In the genomic region with DNA sequence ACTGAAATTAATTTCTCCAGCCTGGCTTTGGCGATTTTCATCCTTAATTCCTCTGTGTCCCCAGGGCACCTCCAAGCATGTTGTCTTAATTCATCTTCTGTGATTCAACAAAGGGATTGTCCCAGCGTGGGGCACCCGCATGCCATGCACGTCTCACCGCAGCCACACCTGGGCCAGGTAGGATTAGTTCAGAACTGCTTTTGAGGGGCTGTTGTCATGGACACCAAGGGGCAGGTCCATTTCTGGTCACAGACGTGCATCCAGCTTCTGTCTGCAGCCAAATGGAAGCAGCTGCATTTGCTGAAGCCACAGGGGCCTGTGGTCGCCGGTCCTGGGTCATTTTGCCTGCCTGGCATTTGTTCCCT, we compare ENCODE assay signal across 8 cellular contexts.
DNase-seq lines count a peak whose midpoint lies in the region; ATAC-seq, FAIRE-seq and TF ChIP-seq lines count a peak whose summit lies in the region.
"Not testable (repeated sequence)": the region's sequence is repeated elsewhere in the genome, so short reads cannot be mapped to it uniquely, and the experiment has no call there.

No MANE protein-coding gene starts in this region.

- H3K4me1 ChIP-seq in A549 (peaks cover 48% of the 10 kb centered on the region), lower lobe of right lung (peaks cover 15% of the 10 kb centered on the region)

- H3K36me3 ChIP-seq in lower lobe of right lung, result not testable (repeated sequence)

- intact Hi-C loops in lower lobe of right lung (cut with DNase I); posterior vena cava (cut with DNase I): not testable (repeated sequence)

- TF ChIP-seq RAD21 in A549 (conservative IDR thresholded peaks at IDR 0.05 in 1 of 2, IDR thresholded peaks at IDR 0.05 in 1 of 2), result not testable (repeated sequence)

- H3K4me1 Mint-ChIP-seq in WTC11, result peaks cover 42% of the 10 kb centered on the region
- not testable (repeated sequence) for H3K4me1 Mint-ChIP-seq in chondrocyte (ENCODE audit: low read depth)
- peaks cover 22% of the 10 kb centered on the region for H3K4me1 Mint-ChIP-seq in type B pancreatic cell (ENCODE audit: unreplicated experiment)

- H3K27ac ChIP-seq in A549 (peak overlapping the region; percentile 79 to 89), lower lobe of right lung (peak overlapping the region; percentile 31)

- H3K4me2 ChIP-seq in A549, result peak overlapping the region; percentile 56

- H3K27ac Mint-ChIP-seq in WTC11; chondrocyte (ENCODE audit: unreplicated experiment): not testable (repeated sequence)
- peak overlapping the region; percentile 95 for H3K27ac Mint-ChIP-seq in type B pancreatic cell

- TF ChIP-seq EP300 in A549 (IDR thresholded peaks at IDR 0.05), result not testable (repeated sequence)

- peaks cover 11% of the 10 kb centered on the region for H3K36me3 Mint-ChIP-seq in WTC11
- not testable (repeated sequence) for H3K36me3 Mint-ChIP-seq in chondrocyte (ENCODE audit: low read depth); type B pancreatic cell

- not testable (repeated sequence) for H3K9me3 ChIP-seq in A549, lower lobe of right lung

- DNase-seq in A549 (ENCODE audit: low read depth in 1 of 2, low spot score in 1 of 2), result peak in 1 of 2 experiments; percentile 53
- peak; percentile 62 for DNase-seq in DMS79 treated with DMSO at 0.1 percent for 48 hours (lab: John Stamatoyannopoulos, UW)
- peak; percentile 49 for DNase-seq in NCI-H748 treated with DMSO at 0.1 percent for 48 hours (lab: John Stamatoyannopoulos, UW)
- not testable (repeated sequence) for DNase-seq in WTC11 (ENCODE audit: low spot score); lower lobe of right lung; type B pancreatic cell (ENCODE audit: extremely low spot score, unreplicated experiment)
- DNase-seq in chondrocyte (ENCODE audit: low spot score), result peak; percentile 43
- peak; percentile 42 for DNase-seq in posterior vena cava (ENCODE audit: low spot score)

- not testable (repeated sequence) for H3K27me3 ChIP-seq in lower lobe of right lung (ENCODE audit: low read depth)

- TF ChIP-seq POLR2A in A549 (IDR thresholded peaks at IDR 0.05; ENCODE audit: low read length), result not testable (repeated sequence)

- not testable (repeated sequence) for TF ChIP-seq CTCF in A549 (IDR thresholded peaks at IDR 0.05); WTC11 (IDR thresholded peaks at IDR 0.05); chondrocyte (IDR thresholded peaks at IDR 0.05); lower lobe of right lung (IDR thresholded peaks at IDR 0.05); type B pancreatic cell (conservative IDR thresholded peaks at IDR 0.05)

- not testable (repeated sequence) for H3K4me3 ChIP-seq in A549, lower lobe of right lung

- CTCF ChIA-PET in A549 (lab: Yijun Ruan, JAX); WTC11 (lab: Charles Lee): not testable (repeated sequence)

- not testable (repeated sequence) for ATAC-seq in A549
- peak; percentile 3; the same call in 1 of the 2 replicates for ATAC-seq in WTC11
- peak; percentile 20 to 66 for ATAC-seq in lower lobe of right lung

- not testable (repeated sequence) for H3K27me3 Mint-ChIP-seq in WTC11 (ENCODE audit: low read depth); chondrocyte (ENCODE audit: low read depth); type B pancreatic cell

- not testable (repeated sequence) for FAIRE-seq in A549 (lab: Jason Lieb, UNC)

- POLR2A ChIA-PET in A549 (lab: Yijun Ruan, JAX); WTC11 (lab: Charles Lee): not testable (repeated sequence)

- peaks cover 15% of the 10 kb centered on the region for H3K9me3 Mint-ChIP-seq in WTC11
- not testable (repeated sequence) for H3K9me3 Mint-ChIP-seq in chondrocyte (ENCODE audit: low read depth); type B pancreatic cell

- WGBS in A549 (ENCODE audit: missing lambda C conversion rate), result 37% methylated on average over 2 of the region's 8 CpGs

- not testable (repeated sequence) for H3K4me3 Mint-ChIP-seq in WTC11; chondrocyte (ENCODE audit: unreplicated experiment); type B pancreatic cell
